ENCODE assay signal across 1 cellular context in the genomic region with DNA sequence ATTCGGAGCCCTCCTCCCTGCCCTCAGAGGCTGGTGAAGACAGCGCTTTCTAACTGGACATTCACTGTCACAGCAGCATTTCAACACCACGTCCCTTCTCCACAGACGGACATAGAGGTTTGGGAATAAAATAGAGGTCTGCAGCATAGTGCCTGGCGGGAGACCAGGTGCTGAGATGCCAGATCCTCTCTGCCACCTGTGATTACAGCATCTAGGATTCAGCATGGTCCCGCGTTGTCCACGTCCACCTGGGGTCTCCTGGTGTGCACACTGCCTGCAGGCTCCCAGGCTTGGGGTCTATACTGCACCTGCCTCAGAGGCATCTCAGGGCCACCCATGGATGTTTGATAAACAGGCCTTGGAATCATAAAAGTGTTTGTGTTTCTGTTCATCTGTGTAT.
TF ChIP-seq lines count a peak whose summit lies in the region.

No MANE protein-coding gene starts in this region.

TF ChIP-seq in HepG2, 621 proteins besides CTCF, POLR2A, EP300 and RAD21 (continued from another document):
- TF ChIP-seq ZSCAN30 (CRISPR knock-in tag; IDR thresholded peaks at IDR 0.05) (no peak), YEATS2 (CRISPR knock-in tag; IDR thresholded peaks at IDR 0.05; ENCODE audit: borderline replicate concordance) (no peak), POLR2AphosphoS5 (IDR thresholded peaks at IDR 0.05; ENCODE audit: low read depth, low read length) (no peak), ELF3 (CRISPR knock-in tag; IDR thresholded peaks at IDR 0.05) (no peak), ZNF253 (CRISPR knock-in tag; IDR thresholded peaks at IDR 0.05; ENCODE audit: borderline replicate concordance) (no peak), ARNT2 (CRISPR knock-in tag; IDR thresholded peaks at IDR 0.05; ENCODE audit: low read depth) (no peak), ZNF431 (CRISPR knock-in tag; IDR thresholded peaks at IDR 0.05; ENCODE audit: borderline replicate concordance, low read depth) (no peak)
